In the genomic region with DNA sequence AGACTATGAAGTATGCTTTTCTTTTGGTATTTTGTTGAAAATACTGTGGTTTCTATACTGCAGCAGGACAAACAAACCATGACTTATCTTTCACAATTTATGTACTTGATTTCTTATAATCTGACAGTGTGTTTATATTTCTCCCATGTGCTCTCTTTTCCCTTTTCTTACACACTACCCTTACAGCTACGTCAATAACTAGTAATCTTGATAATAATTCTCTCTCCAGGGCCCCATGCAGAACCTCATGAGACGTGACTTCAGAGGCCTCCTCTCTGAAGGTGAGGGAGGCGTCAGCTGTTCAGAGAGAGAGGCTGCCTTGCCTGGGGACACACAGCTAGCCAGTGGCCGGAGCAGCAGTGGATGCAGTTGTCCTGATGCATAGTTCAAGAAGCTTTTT, we compare ENCODE assay signal across 22 cellular contexts. TPM values are rescaled to one million over a fixed set of nuclear protein-coding genes. Genes with fewer than 3 reads are reported as not detected.
DNase-seq lines count a peak whose midpoint lies in the region; ATAC-seq and TF ChIP-seq lines count a peak whose summit lies in the region.
"Had no signal": no experiment of that assay in that cellular context is flagged by ENCODE, and none has a peak within 500 bp of the region (broad histone marks: within the 10 kb centered on the region; RNA-seq: fewer than 3 reads in every experiment).

No MANE protein-coding gene starts in this region.

- H4K20me1 ChIP-seq in IMR-90 (ENCODE audit: insufficient read depth, low read length), result no peaks in the 10 kb centered on the region

- H3K9me1 ChIP-seq in IMR-90 (ENCODE audit: insufficient read depth, low read length), result no peaks in the 10 kb centered on the region; the same call in 1 of the 2 replicates

- H4K5ac ChIP-seq in IMR-90 (ENCODE audit: low read depth, low read length), result no peak overlapping the region

- TF ChIP-seq RAD21 in IMR-90 (IDR thresholded peaks at IDR 0.05; ENCODE audit: low read length), result no peak

- H3K56ac ChIP-seq in IMR-90 (ENCODE audit: extremely low read depth, insufficient read depth, low read length), result no peak overlapping the region

- ATAC-seq in IMR-90 (ENCODE audit: low read depth) (peak; percentile 75), GM21526 (IDR thresholded peaks at IDR 0.05; ENCODE audit: low FRiP score, unreplicated experiment) (no peak)
- ATAC-seq: A549, HCT116 had no signal

- no peak overlapping the region for H2BK20ac ChIP-seq in IMR-90 (ENCODE audit: low read depth, low read length)

- no peaks in the 10 kb centered on the region for H3K36me3 ChIP-seq in IMR-90 (ENCODE audit: control insufficient read depth, insufficient read depth, low read length)

- peak overlapping the region; percentile 21 for H3K27ac Mint-ChIP-seq in neural crest cell (ENCODE audit: unreplicated experiment)
- H3K27ac Mint-ChIP-seq: CD4-positive, alpha-beta memory T cell; H9; HFFc6 had no signal

- H3K4me3 Mint-ChIP-seq in neural crest cell, result no peak overlapping the region
- H3K4me3 Mint-ChIP-seq: CD4-positive, alpha-beta memory T cell; H9; HFFc6 had no signal

- H4K8ac ChIP-seq in IMR-90 (ENCODE audit: low read depth in 2 of 2, low read length in 2 of 2), result no peak overlapping the region

- H3K4me2 ChIP-seq in IMR-90 (ENCODE audit: low read depth, low read length), result no peak overlapping the region
- H3K4me2 ChIP-seq: A549 had no signal

- no peak for TF ChIP-seq POLR2A in IMR-90 (IDR thresholded peaks at IDR 0.05; ENCODE audit: low read depth, low read length)

- no peak overlapping the region for H2AFZ ChIP-seq in IMR-90 (replicated peaks; ENCODE audit: low read length, poor library complexity)

- no peak overlapping the region for H3K4ac ChIP-seq in IMR-90 (ENCODE audit: low read depth, low read length)

- dilution Hi-C loops in IMR-90 (cut with HindIII; ENCODE audit: low sequenced_read_pairs, unreplicated experiment), result no loop called here

- no peak overlapping the region for H2BK120ac ChIP-seq in IMR-90 (ENCODE audit: low read depth, low read length)

- no CpG with 5 or more reads among the region's 4 CpGs for WGBS in IMR-90 (ENCODE audit: extremely low coverage in 2 of 2, insufficient read length in 1 of 2), 2 experiments

- intact Hi-C loops in IMR-90 (cut with micrococcal nuclease), result no loop called here

- H3K36me3 Mint-ChIP-seq in neural crest cell (ENCODE audit: low read depth), result no peaks in the 10 kb centered on the region
- H3K36me3 Mint-ChIP-seq: CD4-positive, alpha-beta memory T cell had no signal

- H4K91ac ChIP-seq in IMR-90 (ENCODE audit: insufficient read depth, low read depth, low read length), result no peak overlapping the region

- no peak overlapping the region for H3K9ac ChIP-seq in IMR-90 (ENCODE audit: low read depth, low read length)

- BruUV-seq in IMR-90 (replicated peaks; lab: Mats Ljungman, UMichigan), result no TSS peak

- no peaks in the 10 kb centered on the region for H3K27me3 Mint-ChIP-seq in neural crest cell (ENCODE audit: low read depth)

- H3K9me3 Mint-ChIP-seq in neural crest cell, result no peaks in the 10 kb centered on the region
- H3K9me3 Mint-ChIP-seq: CD4-positive, alpha-beta memory T cell; H9; HFFc6 had no signal

- H3K14ac ChIP-seq in IMR-90 (replicated peaks; ENCODE audit: low read depth, low read length), result no peak overlapping the region

- no peak overlapping the region for H3K27ac ChIP-seq in IMR-90 (ENCODE audit: insufficient read depth, low read length)
- H3K27ac ChIP-seq: A549 had no signal

- DNase-seq in H4 (ENCODE audit: low spot score) (peak; percentile 55), IMR-90 (peak; percentile 41), fibroblast of villous mesenchyme (ENCODE audit: low read depth) (peak; percentile 29), neural crest cell (ENCODE audit: low read depth, low spot score) (no peak), NCI-H526 treated with DMSO at 0.1 percent for 48 hours (lab: John Stamatoyannopoulos, UW) (no peak), hepatic stellate cell (ENCODE audit: low spot score) (no peak)
- DNase-seq: 8988T; ACHN; C1 segment of cervical spinal cord; Calu3; CD4-positive, alpha-beta memory T cell; COR-L47; DMS53; DMS79 treated with DMSO at 0.1 percent for 48 hours; GF-D8; GOT3; H9; HFFc6 had no signal

- TF ChIP-seq CTCF in IMR-90 (conservative IDR thresholded peaks at IDR 0.05; ENCODE audit: low read depth, low read length) (no peak), fibroblast of villous mesenchyme (IDR thresholded peaks at IDR 0.05; ENCODE audit: insufficient read depth, low read depth, low read length) (no peak), neural crest cell (conservative IDR thresholded peaks at IDR 0.05) (no peak)

- in situ Hi-C loops in IMR-90 (cut with MboI; ENCODE audit: low sequenced_read_pairs), result no loop called here

- H3K23ac ChIP-seq in IMR-90 (ENCODE audit: low read depth, low read length), result no peak overlapping the region

- no peak overlapping the region for H3K18ac ChIP-seq in IMR-90 (ENCODE audit: low read depth, low read length)

- peaks cover 8% of the 10 kb centered on the region for H3K4me1 Mint-ChIP-seq in neural crest cell
- H3K4me1 Mint-ChIP-seq: CD4-positive, alpha-beta memory T cell had no signal

- H3K4me3 ChIP-seq in IMR-90 (ENCODE audit: insufficient read depth, low read depth, low read length), result no peak overlapping the region
- H3K4me3 ChIP-seq in fibroblast of villous mesenchyme (ENCODE audit: low read depth, low read length), result no peak overlapping the region
- H3K4me3 ChIP-seq: A549 had no signal

- no peak overlapping the region for H2AK5ac ChIP-seq in IMR-90 (ENCODE audit: low read depth, low read length)

- H3K79me1 ChIP-seq in IMR-90 (ENCODE audit: low read depth in 1 of 2, low read length in 2 of 2), result no peaks in the 10 kb centered on the region

- H3K27me3 ChIP-seq in IMR-90 (ENCODE audit: control insufficient read depth, insufficient read depth, low read length), result peaks cover 32% of the 10 kb centered on the region

- no peak overlapping the region for H2BK5ac ChIP-seq in IMR-90 (ENCODE audit: low read depth, low read length, poor library complexity, severe bottlenecking)

- no peaks in the 10 kb centered on the region for H3K9me3 ChIP-seq in IMR-90 (ENCODE audit: control insufficient read depth, insufficient read depth, low read length)
- H3K9me3 ChIP-seq: A549 had no signal

- H3K4me1 ChIP-seq in IMR-90 (ENCODE audit: control insufficient read depth, insufficient read depth, low read length), result peaks cover 2% of the 10 kb centered on the region; the same call in 1 of the 2 replicates
- H3K4me1 ChIP-seq: A549 had no signal

- no peak overlapping the region for H2AK9ac ChIP-seq in IMR-90 (replicated peaks; ENCODE audit: low read depth, low read length, poor library complexity)

- POLR2A ChIA-PET in IMR-90 (lab: Charles Lee; ENCODE audit: unreplicated experiment), result interaction anchor here (0.5 to 0.6 kb wide), 2 partner anchors 58 to 84 kb away, joined by 3 to 25 read pairs; no protein-coding TSS in a partner anchor

- H2BK15ac ChIP-seq in IMR-90 (ENCODE audit: low read depth, low read length), result no peak overlapping the region

- CTCF ChIA-PET in IMR-90 (lab: Yijun Ruan, JAX), result interaction anchor here (0.6 to 2.1 kb wide), 2 partner anchors 14 to 18 kb away, joined by 4 to 8 read pairs; no protein-coding TSS in a partner anchor

TF ChIP-seq in IMR-90, 13 proteins besides CTCF, POLR2A, EP300 and RAD21:
- TF ChIP-seq, protein P1, sequence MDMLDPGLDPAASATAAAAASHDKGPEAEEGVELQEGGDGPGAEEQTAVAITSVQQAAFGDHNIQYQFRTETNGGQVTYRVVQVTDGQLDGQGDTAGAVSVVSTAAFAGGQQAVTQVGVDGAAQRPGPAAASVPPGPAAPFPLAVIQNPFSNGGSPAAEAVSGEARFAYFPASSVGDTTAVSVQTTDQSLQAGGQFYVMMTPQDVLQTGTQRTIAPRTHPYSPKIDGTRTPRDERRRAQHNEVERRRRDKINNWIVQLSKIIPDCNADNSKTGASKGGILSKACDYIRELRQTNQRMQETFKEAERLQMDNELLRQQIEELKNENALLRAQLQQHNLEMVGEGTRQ (IDR thresholded peaks at IDR 0.05; ENCODE audit: low read depth, low read length), result no peak
- no peak for TF ChIP-seq CEBPB (IDR thresholded peaks at IDR 0.05; ENCODE audit: low read depth, low read length)

RNA-seq across cellular contexts. Expression of a gene that starts 35.9 kb away (rescaled TPM):
- total RNA-seq in H4 (2014; rRNA removed; shearing (Covaris generic)), result 0.04 TPM in 1 of 2 replicates, not detected in the other
- total RNA-seq in IMR-90 (2012; rRNA removed), result under 0.01 TPM in 2 replicates
- 0.04 and 0.09 TPM in 2 replicates for polyA plus RNA-seq in IMR-90 (2012; rRNA removed)
- polyA plus RNA-seq in IMR-90 (2012; cell fraction: cytosol; rRNA removed), result 0.02 TPM in 2 replicates
- polyA plus RNA-seq in IMR-90 (2012; cell fraction: nucleus; rRNA removed; ENCODE audit: low replicate concordance), result 0.02 and 0.04 TPM in 2 replicates
- 0.32 TPM in 1 of 2 replicates, not detected in the other for total RNA-seq in fibroblast of villous mesenchyme
- 0.33 and 0.52 TPM in 2 replicates for total RNA-seq in neural crest cell
- total RNA-seq: Calu3; CD4-positive, alpha-beta memory T cell; G401; H9 had no signal
- polyA plus RNA-seq: CD4-positive, alpha-beta memory T cell had no signal

Comparison
In these comparisons a context has a peak if more than half of its experiments do, and no peak if none do; other contexts are left out.
1. DNase-seq: peak in H4 (single experiment), IMR-90 (single experiment) and fibroblast of villous mesenchyme (single experiment); none in neural crest cell (single experiment), NCI-H526 treated with DMSO at 0.1 percent for 48 hours (single experiment) and hepatic stellate cell (single experiment).